ENCODE assay signal across 15 cellular contexts in genomic region chr19:29576043-29576442, GRCh38. TPM values are rescaled to one million over a fixed set of nuclear protein-coding genes. Genes with fewer than 3 reads are reported as not detected.
A peak's percentile ranks its signal among the peaks of the same experiment; 100 is the strongest.
DNase-seq lines count a peak whose midpoint lies in the region; ATAC-seq, FAIRE-seq and TF ChIP-seq lines count a peak whose summit lies in the region.
"Had no signal": no experiment of that assay in that cellular context is flagged by ENCODE, and none has a peak within 500 bp of the region (broad histone marks: within the 10 kb centered on the region; RNA-seq: fewer than 3 reads in every experiment).

No MANE protein-coding gene starts in this region.

- peak overlapping the region; percentile 39 for H3K27ac Mint-ChIP-seq in activated T-cell treated with anti-CD3 and anti-CD28 coated beads, Interleukin-2, amount 50 U/mL, for 24 hours
- no peak overlapping the region for H3K27ac Mint-ChIP-seq in T-helper 17 cell
- H3K27ac Mint-ChIP-seq: memory B cell; stimulated activated memory B cell treated with anti-CD40 and anti-IgM and Interleukin-4, amounts not matched to agents 10 μg/mL and 1 μg/mL and 100 μg/mL, for 72 hours had no signal

- POLR2A ChIA-PET in GM12878 (lab: Charles Lee) = interaction anchor here (0.6 to 1.1 kb wide), 3 partner anchors 10 to 93 kb away, joined by 3 to 5 read pairs (median 3); no protein-coding TSS in a partner anchor

- TF ChIP-seq RAD21 in GM12878 (IDR thresholded peaks at IDR 0.05; ENCODE audit: insufficient read depth, low read depth, low read length) = no peak

- H3K79me2 ChIP-seq in GM12878 (ENCODE audit: control insufficient read depth, insufficient read depth, low read length) = no peaks in the 10 kb centered on the region

- peak; percentile 31 for FAIRE-seq in GM12878 (lab: Jason Lieb, UNC)
- FAIRE-seq: colon had no signal

- no peak for TF ChIP-seq EP300 in GM12878 (IDR thresholded peaks at IDR 0.05; ENCODE audit: borderline replicate concordance in 1 of 2, control insufficient read depth in 1 of 2, low read depth in 2 of 2, low read length in 2 of 2)

- SMC1A ChIA-PET in GM12878 (lab: Charles Lee; ENCODE audit: uncharacterized antibody, unreplicated experiment) = interaction anchor here (0.5 to 1.0 kb wide), 2 partner anchors 140 to 1016 kb away, joined by 3 read pairs; no protein-coding TSS in a partner anchor

- WGBS in GM12878 (ENCODE audit: insufficient coverage, insufficient replicate concordance, low lambda C conversion rate, missing lambda C conversion rate) = 40% methylated on average over 11 of the region's 11 CpGs

- in situ Hi-C loops in GM12878 (cut with MboI) = no loop called here

- intact Hi-C loops in GM12878 (cut with micrococcal nuclease; ENCODE audit: unreplicated experiment) (no loop called here), posterior cingulate gyrus (cut with DNase I) (no loop called here)

- RAD21 ChIA-PET in GM12878 (lab: Charles Lee; ENCODE audit: unreplicated experiment) = no interaction called here

- H3K9me3 ChIP-seq in GM12878 (replicated peaks; ENCODE audit: control insufficient read depth, insufficient read depth, low read length) (no peaks in the 10 kb centered on the region; the same call in 2 of the 3 replicates), T-helper 17 cell (ENCODE audit: control insufficient read depth, low read length, poor library complexity, severe bottlenecking) (no peaks in the 10 kb centered on the region)
- H3K9me3 ChIP-seq: BLaER1 treated with 17β-estradiol and CSF1 and Interleukin-3, amounts not matched to agents 10 nM and 100 nM; prostate gland had no signal

- H3K27ac ChIP-seq in GM12878 (ENCODE audit: control insufficient read depth, insufficient read depth) = no peak overlapping the region
- H3K27ac ChIP-seq: esophagus muscularis mucosa, prostate gland had no signal

- H3K4me3 ChIP-seq in GM12878 = 0 out of 2 replicates have a peak overlapping the region, but pooled peaks have one; percentile 6
- H3K4me3 ChIP-seq: BLaER1 treated with 17β-estradiol and CSF1 and Interleukin-3, amounts not matched to agents 10 nM and 100 nM; esophagus muscularis mucosa; prostate gland had no signal

- H3K27me3 ChIP-seq in GM12878 (replicated peaks in 1 of 2; ENCODE audit: control insufficient read depth in 2 of 2, insufficient read depth in 2 of 2, low read length in 1 of 2) = no peaks in the 10 kb centered on the region

- no TSS peak for BruUV-seq in GM12878 (replicated peaks; lab: Mats Ljungman, UMichigan)

- peaks cover 82% of the 10 kb centered on the region for H3K27me3 Mint-ChIP-seq in activated T-cell treated with anti-CD3 and anti-CD28 coated beads, Interleukin-2, amount 50 U/mL, for 24 hours
- peaks cover 94% of the 10 kb centered on the region for H3K27me3 Mint-ChIP-seq in T-helper 17 cell

- H3K36me3 Mint-ChIP-seq in activated T-cell treated with anti-CD3 and anti-CD28 coated beads, Interleukin-2, amount 50 U/mL, for 24 hours (ENCODE audit: low read depth) = no peaks in the 10 kb centered on the region
- peaks cover 9% of the 10 kb centered on the region for H3K36me3 Mint-ChIP-seq in T-helper 17 cell (ENCODE audit: low read depth)
- H3K36me3 Mint-ChIP-seq: memory B cell; stimulated activated memory B cell treated with anti-CD40 and anti-IgM and Interleukin-4, amounts not matched to agents 10 μg/mL and 1 μg/mL and 100 μg/mL, for 72 hours had no signal

- peak; percentile 40 for DNase-seq in activated T-cell treated with anti-CD3 and anti-CD28 coated beads, Interleukin-2, amount 50 U/mL, for 24 hours
- no peak for DNase-seq in activated T-cell treated with anti-CD3 and anti-CD28 coated beads, Interleukin-2, amount 50 U/mL, for 1 hour
- peak; percentile 12 for DNase-seq in HCEC 1CT
- DNase-seq in GM12878 (ENCODE audit: low read depth, low spot score) = no peak
- peak in 7 of 10 donors; percentile 18 to 91 (median 49) for DNase-seq in posterior cingulate gyrus
- DNase-seq in T-helper 17 cell = no peak
- DNase-seq: GOT3 had no signal

- peak overlapping the region; percentile 10; the same call in 1 of the 2 replicates for H3K4me2 ChIP-seq in GM12878 (ENCODE audit: control insufficient read depth, insufficient read depth)

- CTCF ChIA-PET in GM12878 (lab: Yijun Ruan, JAX) = interaction anchor here (0.8 to 1.0 kb wide), 2 partner anchors 13 to 514 kb away, joined by 3 to 4 read pairs; no protein-coding TSS in a partner anchor

- H3K9ac ChIP-seq in GM12878 (ENCODE audit: control insufficient read depth, insufficient read depth, low read length) = no peak overlapping the region
- H3K9ac ChIP-seq: BLaER1 treated with 17β-estradiol and CSF1 and Interleukin-3, amounts not matched to agents 10 nM and 100 nM had no signal

- ATAC-seq in GM12878 = peak; percentile 57
- ATAC-seq in HG03095 (IDR thresholded peaks at IDR 0.05; ENCODE audit: unreplicated experiment) = no peak
- no peak for ATAC-seq in HG03135 (IDR thresholded peaks at IDR 0.05; ENCODE audit: unreplicated experiment)
- no peak for ATAC-seq in T-helper 17 cell

- no peak overlapping the region for H2AFZ ChIP-seq in GM12878 (ENCODE audit: control insufficient read depth, low read depth, low read length)

- no peak for TF ChIP-seq CTCF in GM12878 (IDR thresholded peaks at IDR 0.05 in 2 of 3, conservative IDR thresholded peaks at IDR 0.05 in 1 of 3; ENCODE audit: control insufficient read depth in 2 of 3, extremely low read depth in 1 of 3, insufficient read depth in 1 of 3, low read depth in 3 of 3, low read length in 3 of 3)

- H3K4me1 ChIP-seq in GM12878 (ENCODE audit: control insufficient read depth, insufficient read depth, low read length) = peaks cover 15% of the 10 kb centered on the region
- H3K4me1 ChIP-seq: esophagus muscularis mucosa, prostate gland had no signal

- H3K4me1 Mint-ChIP-seq in activated T-cell treated with anti-CD3 and anti-CD28 coated beads, Interleukin-2, amount 50 U/mL, for 24 hours (ENCODE audit: low read depth) = peaks cover 27% of the 10 kb centered on the region
- peaks cover 8% of the 10 kb centered on the region for H3K4me1 Mint-ChIP-seq in T-helper 17 cell

- H3K4me3 Mint-ChIP-seq in activated T-cell treated with anti-CD3 and anti-CD28 coated beads, Interleukin-2, amount 50 U/mL, for 24 hours = peak overlapping the region; percentile 26
- no peak overlapping the region for H3K4me3 Mint-ChIP-seq in T-helper 17 cell
- H3K4me3 Mint-ChIP-seq: memory B cell; stimulated activated memory B cell treated with anti-CD40 and anti-IgM and Interleukin-4, amounts not matched to agents 10 μg/mL and 1 μg/mL and 100 μg/mL, for 72 hours had no signal

- peaks cover 3% of the 10 kb centered on the region for H3K9me3 Mint-ChIP-seq in activated T-cell treated with anti-CD3 and anti-CD28 coated beads, Interleukin-2, amount 50 U/mL, for 24 hours
- H3K9me3 Mint-ChIP-seq: memory B cell had no signal

- H3K36me3 ChIP-seq in GM12878 (ENCODE audit: control insufficient read depth in 2 of 2, insufficient read depth in 2 of 2, low read length in 1 of 2) = no peaks in the 10 kb centered on the region
- H3K36me3 ChIP-seq: BLaER1 treated with 17β-estradiol and CSF1 and Interleukin-3, amounts not matched to agents 10 nM and 100 nM; esophagus muscularis mucosa; prostate gland had no signal

- no peak for TF ChIP-seq POLR2A in GM12878 (IDR thresholded peaks at IDR 0.05; ENCODE audit: low read depth, low read length)

- H4K20me1 ChIP-seq in GM12878 (ENCODE audit: control insufficient read depth, insufficient read depth) = no peaks in the 10 kb centered on the region

RNA-seq across cellular contexts. Expression of gene POP4, which starts 30.0 kb away (rescaled TPM):
- total RNA-seq in GM12878 (2013; cell fraction: nucleolus; rRNA removed) = 99.8 and 103 TPM in 2 replicates
- total RNA-seq in GM12878 (2014; rRNA removed) (128 and 132 TPM in 2 replicates), GM12878 (2014; rRNA removed; fragmentation: Illumina TruSeq; extraction: Trizol) (108 and 114 TPM in 2 replicates), GM12878 (2021) (85.1 and 93.5 TPM in 2 replicates), T-helper 17 cell (10 to 100 TPM; 48.8 to 56.6 TPM)
- 76.2 TPM for polyA plus RNA-seq in GM12878 (2011; ENCODE audit: low read depth)
- polyA plus RNA-seq in GM12878 (2011; rRNA removed) (118 and 132 TPM in 2 replicates), GM12878 (2014; fragmentation: Illumina TruSeq; extraction: Trizol) (113 and 118 TPM in 2 replicates), GM12878 (2014; fragmentation: Nextera tagmentation; extraction: Ambion mirVana) (10 to 100 TPM; 52.1 to 76.6 TPM), GM12878 (2014; rRNA removed) (118 and 129 TPM in 2 replicates), GM12878 (2016; fragmentation: Nextera tagmentation; extraction: Ambion mirVana) (100 to 1,000 TPM; 225 to 231 TPM)
- 94.2 and 105 TPM in 2 replicates for polyA plus RNA-seq in GM12878 (2011; cell fraction: cytosol; rRNA removed)
- polyA plus RNA-seq in GM12878 (2011; cell fraction: nucleus; rRNA removed) = 131 and 158 TPM in 2 replicates
- 45.0 and 65.7 TPM in 2 replicates for polyA plus RNA-seq in GM12878 (2012)
- polyA minus RNA-seq in GM12878 (2011; rRNA and poly(A)+ RNA removed) = 72.3 and 95.2 TPM in 2 replicates
- polyA minus RNA-seq in GM12878 (2011; cell fraction: cytosol; rRNA and poly(A)+ RNA removed) = 24.3 and 44.7 TPM in 2 replicates
- 62.3 and 73.9 TPM in 2 replicates for polyA minus RNA-seq in GM12878 (2011; cell fraction: nucleus; rRNA and poly(A)+ RNA removed)

RNA-seq across cellular contexts. Expression of gene VSTM2B, which starts 50.2 kb away (rescaled TPM):
- total RNA-seq in GM12878 (2013; cell fraction: nucleolus; rRNA removed) = not detected in 2 replicates
- total RNA-seq in GM12878 (2014; rRNA removed) = not detected in 2 replicates
- not detected in 2 replicates for total RNA-seq in GM12878 (2014; rRNA removed; fragmentation: Illumina TruSeq; extraction: Trizol)
- not detected in 2 replicates for total RNA-seq in GM12878 (2021)
- not detected for polyA plus RNA-seq in GM12878 (2011; ENCODE audit: low read depth)
- not detected in 2 replicates for polyA plus RNA-seq in GM12878 (2011; rRNA removed)
- not detected in 2 replicates for polyA plus RNA-seq in GM12878 (2011; cell fraction: cytosol; rRNA removed)
- not detected in 2 replicates for polyA plus RNA-seq in GM12878 (2011; cell fraction: nucleus; rRNA removed)
- 0.11 TPM in 1 of 2 replicates, not detected in the other for polyA plus RNA-seq in GM12878 (2012)
- polyA plus RNA-seq in GM12878 (2014; fragmentation: Illumina TruSeq; extraction: Trizol) = not detected in 2 replicates
- polyA plus RNA-seq in GM12878 (2014; fragmentation: Nextera tagmentation; extraction: Ambion mirVana) = not detected
- polyA plus RNA-seq in GM12878 (2014; rRNA removed) = not detected in 2 replicates
- not detected for polyA plus RNA-seq in GM12878 (2016; fragmentation: Nextera tagmentation; extraction: Ambion mirVana)
- not detected in 2 replicates for polyA minus RNA-seq in GM12878 (2011; rRNA and poly(A)+ RNA removed)
- polyA minus RNA-seq in GM12878 (2011; cell fraction: cytosol; rRNA and poly(A)+ RNA removed) = not detected in 2 replicates
- not detected in 2 replicates for polyA minus RNA-seq in GM12878 (2011; cell fraction: nucleus; rRNA and poly(A)+ RNA removed)
- total RNA-seq in T-helper 17 cell = not detected
- total RNA-seq: prostate gland had no signal

Comparison
In these comparisons a context has a peak if more than half of its experiments do, and no peak if none do; other contexts are left out.
1. DNase-seq: peak in activated T-cell treated with anti-CD3 and anti-CD28 coated beads, Interleukin-2, amount 50 U/mL, for 24 hours (single experiment), HCEC 1CT (single experiment) and posterior cingulate gyrus (7 of 10); none in activated T-cell treated with anti-CD3 and anti-CD28 coated beads, Interleukin-2, amount 50 U/mL, for 1 hour (single experiment), GM12878 (single experiment) and T-helper 17 cell (0 of 3).